In genomic region chr1:15524283-15525042, GRCh38 we compare ENCODE assay signal across 8 cellular contexts. TPM values are rescaled to one million over a fixed set of nuclear protein-coding genes. Genes with fewer than 3 reads are reported as not detected.
A peak's percentile ranks its signal among the peaks of the same experiment; 100 is the strongest.
DNase-seq lines count a peak whose midpoint lies in the region; ATAC-seq and TF ChIP-seq lines count a peak whose summit lies in the region.

No MANE protein-coding gene starts in this region.

- no peaks in the 10 kb centered on the region for H3K27me3 ChIP-seq in CD8-positive, alpha-beta T cell (ENCODE audit: insufficient read depth, low read length)
- H3K27me3 ChIP-seq in effector memory CD4-positive, alpha-beta T cell (replicated peaks; ENCODE audit: control insufficient read depth, insufficient read depth, low read length, poor library complexity, severe bottlenecking), result no peaks in the 10 kb centered on the region

- H3K27ac Mint-ChIP-seq in CD8-positive, alpha-beta T cell, result peak overlapping the region; percentile 100
- peak overlapping the region; percentile 96 for H3K27ac Mint-ChIP-seq in memory B cell

- H3K4me3 ChIP-seq in CD8-positive, alpha-beta T cell (ENCODE audit: low read depth, low read length), result peak overlapping the region; percentile 58
- H3K4me3 ChIP-seq in effector memory CD4-positive, alpha-beta T cell (ENCODE audit: insufficient read depth, low read depth, low read length, poor library complexity, severe bottlenecking), result peak overlapping the region; percentile 52

- CTCF ChIA-PET in CD8-positive, alpha-beta T cell (lab: Charles Lee), result interaction anchor here (1.0 kb wide), 1 partner anchor 25 kb away, joined by 3 read pairs; no protein-coding TSS in a partner anchor

- H3K4me1 ChIP-seq in CD8-positive, alpha-beta T cell (ENCODE audit: insufficient read depth, low read length), result peaks cover 34% of the 10 kb centered on the region
- peaks cover 18% of the 10 kb centered on the region for H3K4me1 ChIP-seq in effector memory CD4-positive, alpha-beta T cell (ENCODE audit: control insufficient read depth, insufficient read depth, low read length, poor library complexity, severe bottlenecking)

- POLR2A ChIA-PET in CD8-positive, alpha-beta T cell (lab: Charles Lee), result interaction anchor here (0.6 to 2.8 kb wide), 5 partner anchors 10 to 93 kb away, joined by 3 to 13 read pairs (median 5); no protein-coding TSS in a partner anchor

- H3K4me3 Mint-ChIP-seq in CD8-positive, alpha-beta T cell, result peak overlapping the region; percentile 95
- H3K4me3 Mint-ChIP-seq in memory B cell, result peak overlapping the region; percentile 94

- peak; percentile 99 to 100 (median 100) for DNase-seq in CD8-positive, alpha-beta T cell
- DNase-seq in HT1080 (ENCODE audit: low read depth) (peak; percentile 86), memory B cell (ENCODE audit: low spot score in 2 of 2) (peak; percentile 99 to 100)
- peak; percentile 100 for DNase-seq in NK-92 treated with Interleukin-12 subunit alpha and Interleukin-12 subunit beta, amount 100 ng/mL, for 24 hours (lab: John Stamatoyannopoulos, UW)
- peak; percentile 97 to 99 (median 99) for DNase-seq in activated CD8-positive, alpha-beta memory T cell treated with anti-CD3 and anti-CD28 coated beads for 48 hours (ENCODE audit: low read depth in 2 of 3, low spot score in 2 of 3)
- DNase-seq in effector memory CD4-positive, alpha-beta T cell, result peak; percentile 99 to 100 (median 100)
- peak; percentile 100 for DNase-seq in stimulated activated CD8-positive, alpha-beta memory T cell treated with anti-CD3 and anti-CD28 coated beads, Interleukin-12 subunit alpha, Interleukin-12 subunit beta, amount 100 ng/mL, for 1 hour (ENCODE audit: low read depth)

- no peaks in the 10 kb centered on the region for H3K9me3 Mint-ChIP-seq in CD8-positive, alpha-beta T cell
- H3K9me3 Mint-ChIP-seq in memory B cell, result no peaks in the 10 kb centered on the region

- peak; percentile 74 for ATAC-seq in CD8-positive, alpha-beta T cell
- ATAC-seq in GM21360 (IDR thresholded peaks at IDR 0.05; ENCODE audit: unreplicated experiment) (peak; percentile 40), memory B cell (ENCODE audit: low read depth) (peak; percentile 52)

- no peaks in the 10 kb centered on the region for H3K9me3 ChIP-seq in CD8-positive, alpha-beta T cell (ENCODE audit: low read length)
- no peaks in the 10 kb centered on the region for H3K9me3 ChIP-seq in effector memory CD4-positive, alpha-beta T cell (ENCODE audit: control insufficient read depth, low read length)

- peaks cover 4% of the 10 kb centered on the region for H3K36me3 Mint-ChIP-seq in CD8-positive, alpha-beta T cell
- H3K36me3 Mint-ChIP-seq in memory B cell, result peaks cover under 1% of the 10 kb centered on the region

- intact Hi-C loops in CD8-positive, alpha-beta T cell (cut with DNase I, micrococcal nuclease), result loop anchor here (1.0 to 10.0 kb wide), 10 partner anchors 53 to 1528 kb away; partner anchors contain the start of genes EFHD2 (in 1 of the 2), FBXO42 (in 1 of the 2), SDHB (in 1 of the 2) and SPEN (in 1 of the 2)

- H3K36me3 ChIP-seq in CD8-positive, alpha-beta T cell (ENCODE audit: insufficient read depth, low read length), result no peaks in the 10 kb centered on the region
- no peaks in the 10 kb centered on the region for H3K36me3 ChIP-seq in effector memory CD4-positive, alpha-beta T cell (ENCODE audit: control insufficient read depth, insufficient read depth, low read length)

- peak overlapping the region; percentile 98 for H3K27ac ChIP-seq in CD8-positive, alpha-beta T cell (ENCODE audit: low read depth, low read length)
- H3K27ac ChIP-seq in effector memory CD4-positive, alpha-beta T cell (ENCODE audit: insufficient read depth, low read length, poor library complexity, severe bottlenecking), result peak overlapping the region; percentile 95

- H3K4me1 Mint-ChIP-seq in CD8-positive, alpha-beta T cell (ENCODE audit: low read depth), result peaks cover 54% of the 10 kb centered on the region
- peaks cover 42% of the 10 kb centered on the region for H3K4me1 Mint-ChIP-seq in memory B cell

- no peak for TF ChIP-seq CTCF in CD8-positive, alpha-beta T cell (IDR thresholded peaks at IDR 0.05)

- no peaks in the 10 kb centered on the region for H3K27me3 Mint-ChIP-seq in CD8-positive, alpha-beta T cell (ENCODE audit: low read depth)
- H3K27me3 Mint-ChIP-seq in memory B cell, result no peaks in the 10 kb centered on the region

RNA-seq across cellular contexts. Expression of gene CASP9, which starts 0.4 kb away (rescaled TPM):
- 10 to 100 TPM; 19.4 to 19.9 TPM for total RNA-seq in CD8-positive, alpha-beta T cell
- 3.1 and 6.2 TPM in 2 replicates for total RNA-seq in HT1080 (2014; rRNA removed; shearing (Covaris generic))
- 5.5 and 5.6 TPM in 2 replicates for polyA plus RNA-seq in HT1080 (2015; cell fraction: cytosol; rRNA removed)
- 8.4 and 10.2 TPM in 2 replicates for polyA plus RNA-seq in HT1080 (2015; cell fraction: nucleus; rRNA removed)

RNA-seq across cellular contexts. Expression of gene DNAJC16, which starts 2.2 kb away (rescaled TPM):
- total RNA-seq in CD8-positive, alpha-beta T cell, result 1 to 10 TPM; 7.9 to 8.5 TPM
- 7.3 and 10.5 TPM in 2 replicates for total RNA-seq in HT1080 (2014; rRNA removed; shearing (Covaris generic))
- 9.5 and 14.0 TPM in 2 replicates for polyA plus RNA-seq in HT1080 (2015; cell fraction: cytosol; rRNA removed)
- 28.7 and 32.5 TPM in 2 replicates for polyA plus RNA-seq in HT1080 (2015; cell fraction: nucleus; rRNA removed)

RNA-seq across cellular contexts. Expression of gene CELA2B, which starts 48.6 kb away (rescaled TPM):
- total RNA-seq in CD8-positive, alpha-beta T cell, result not detected
- total RNA-seq in HT1080 (2014; rRNA removed; shearing (Covaris generic)), result not detected in 2 replicates
- not detected in 2 replicates for polyA plus RNA-seq in HT1080 (2015; cell fraction: cytosol; rRNA removed)
- not detected in 2 replicates for polyA plus RNA-seq in HT1080 (2015; cell fraction: nucleus; rRNA removed)

Comparison
In these comparisons a context has a peak if more than half of its experiments do, and no peak if none do; other contexts are left out.
1. Peak in every context shown above with its lines: DNase-seq, ATAC-seq, H3K4me3 ChIP-seq and H3K27ac ChIP-seq.